Comparison of ENCODE assay signal across 16 cellular contexts in the genomic region with DNA sequence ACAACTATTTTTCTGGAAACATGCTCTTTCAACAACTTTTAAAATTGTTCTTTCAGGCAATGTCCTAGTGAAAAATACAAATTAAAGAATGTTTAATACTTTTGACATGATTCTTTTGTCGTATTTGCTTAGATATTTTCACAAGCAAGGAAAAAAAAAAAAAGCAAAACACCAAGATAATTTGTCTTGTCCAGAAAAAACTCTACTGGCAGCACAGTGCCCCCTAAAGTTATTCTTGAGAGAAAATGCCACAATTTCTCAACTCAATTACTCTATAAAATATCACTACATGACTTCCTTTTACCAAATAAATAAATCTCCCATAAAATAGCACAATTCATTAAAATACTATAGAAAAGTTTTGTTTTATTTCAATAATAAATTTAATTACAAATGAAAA.
DNase-seq lines count a peak whose midpoint lies in the region; ATAC-seq and TF ChIP-seq lines count a peak whose summit lies in the region.
"Had no signal": no experiment of that assay in that cellular context is flagged by ENCODE, and none has a peak within 500 bp of the region (broad histone marks: within the 10 kb centered on the region; RNA-seq: fewer than 3 reads in every experiment).

No MANE protein-coding gene starts in this region.

- no peaks in the 10 kb centered on the region for H3K9me3 Mint-ChIP-seq in chondrocyte (ENCODE audit: low read depth)
- no peaks in the 10 kb centered on the region for H3K9me3 Mint-ChIP-seq in neural crest cell

- no peak for ATAC-seq in HG02763 (IDR thresholded peaks at IDR 0.05; ENCODE audit: unreplicated experiment)
- ATAC-seq in HG03571 (IDR thresholded peaks at IDR 0.05; ENCODE audit: unreplicated experiment), result no peak
- ATAC-seq: activated T-cell treated with anti-CD3 and anti-CD28 coated beads, Interleukin-2, amount 50 U/mL, for 4 hours had no signal

- H3K36me3 Mint-ChIP-seq in chondrocyte (ENCODE audit: low read depth) (no peaks in the 10 kb centered on the region), neural crest cell (ENCODE audit: low read depth) (no peaks in the 10 kb centered on the region)

- H3K27me3 Mint-ChIP-seq in chondrocyte (ENCODE audit: low read depth) (no peaks in the 10 kb centered on the region), neural crest cell (ENCODE audit: low read depth) (no peaks in the 10 kb centered on the region)

- DNase-seq in HCEC 1CT, result peak; percentile 9
- DNase-seq in NCI-H69 (lab: John Stamatoyannopoulos, UW), result peak; percentile 57
- no peak for DNase-seq in chondrocyte (ENCODE audit: low spot score)
- no peak for DNase-seq in neural crest cell (ENCODE audit: low read depth, low spot score)
- no peak for DNase-seq in C1 segment of cervical spinal cord (lab: John Stamatoyannopoulos, UW)
- DNase-seq: activated CD4-positive, alpha-beta T cell treated with anti-CD3 and anti-CD28 coated beads for 1 hour; activated T-cell treated with anti-CD3 and anti-CD28 coated beads, Interleukin-2, amount 50 U/mL, for 4 hours; aorta; Calu3; hypothalamus; IMR-90; mesendoderm; RPMI8226; substantia nigra had no signal

- H3K4me1 Mint-ChIP-seq in chondrocyte (ENCODE audit: low read depth) (peaks cover 11% of the 10 kb centered on the region), neural crest cell (peaks cover 36% of the 10 kb centered on the region)

- TF ChIP-seq CTCF in chondrocyte (IDR thresholded peaks at IDR 0.05) (peak; percentile 87), neural crest cell (conservative IDR thresholded peaks at IDR 0.05) (peak; percentile 61)

- H3K27ac Mint-ChIP-seq in chondrocyte (ENCODE audit: unreplicated experiment), result no peak overlapping the region
- no peak overlapping the region for H3K27ac Mint-ChIP-seq in neural crest cell (ENCODE audit: unreplicated experiment)

- H3K4me3 Mint-ChIP-seq in chondrocyte (ENCODE audit: unreplicated experiment) (no peak overlapping the region), neural crest cell (peak overlapping the region; percentile 28)
- H3K4me3 Mint-ChIP-seq: activated T-cell treated with anti-CD3 and anti-CD28 coated beads, Interleukin-2, amount 50 U/mL, for 4 hours had no signal

Comparison
In these comparisons a context has a peak if more than half of its experiments do, and no peak if none do; other contexts are left out.
1. DNase-seq: peak in HCEC 1CT (single experiment) and NCI-H69 (single experiment); none in chondrocyte (single experiment), neural crest cell (single experiment) and C1 segment of cervical spinal cord (0 of 14).